Comparison of ENCODE assay signal across 18 cellular contexts in the genomic region with DNA sequence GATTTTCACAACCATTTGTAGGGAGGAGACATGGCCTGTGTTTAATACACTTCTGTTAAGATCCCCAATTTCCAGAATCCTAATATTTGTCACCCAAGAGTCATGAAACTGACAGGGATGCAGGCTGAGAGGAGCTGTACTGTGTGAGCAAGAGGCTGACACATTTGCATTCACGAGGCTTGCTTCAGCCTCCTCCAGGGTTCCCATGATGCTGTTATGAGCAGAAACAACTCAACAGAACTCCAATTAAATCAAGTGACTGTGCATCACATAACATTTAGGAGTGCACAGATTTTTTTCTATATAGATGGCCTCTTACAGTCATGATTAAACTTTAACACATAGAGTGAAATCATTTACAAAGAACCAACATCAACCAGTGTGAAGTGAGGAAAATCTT.
"Had no signal": no experiment of that assay in that cellular context is flagged by ENCODE, and none has a peak within 500 bp of the region (broad histone marks: within the 10 kb centered on the region; RNA-seq: fewer than 3 reads in every experiment).

No MANE protein-coding gene starts in this region.

- H3K4me3 ChIP-seq: body of pancreas, colonic mucosa, esophagus muscularis mucosa, left lung, neural progenitor cell, ovary, sigmoid colon had no signal

- FAIRE-seq: keratinocyte had no signal

- H3K4me2 ChIP-seq: neural progenitor cell had no signal

- ATAC-seq: activated CD8-positive, alpha-beta T cell treated with anti-CD3 and anti-CD28 coated beads, Interleukin-2, amount 10 ng/mL, durations not matched to agents 7 days and 5 days; body of pancreas; left lung; stimulated activated effector memory CD8-positive, alpha-beta T cell treated with anti-CD3 and anti-CD28 coated beads, Interleukin-12 subunit alpha, Interleukin-12 subunit beta, amount 100 ng/mL, for 72 hours had no signal

- H3K4me1 ChIP-seq: body of pancreas, colonic mucosa, esophagus muscularis mucosa, left lung, neural progenitor cell, sigmoid colon had no signal

- DNase-seq: activated CD4-positive, alpha-beta T cell treated with anti-CD3 and anti-CD28 coated beads for 4 hours; activated CD8-positive, alpha-beta memory T cell treated with anti-CD3 and anti-CD28 coated beads, Interleukin-2, amount 50 U/mL, for 4 hours; activated CD8-positive, alpha-beta T cell treated with anti-CD3 and anti-CD28 coated beads, Interleukin-2, amount 10 ng/mL, durations not matched to agents 7 days and 5 days; activated gamma-delta T cell; activated T-cell treated with anti-CD3 and anti-CD28 coated beads, Interleukin-2, amount 50 U/mL, for 48 hours; body of pancreas; central memory CD4-positive, alpha-beta T cell; colonic mucosa; hippocampal formation; left lung; naive B cell; ovary; sigmoid colon; stimulated activated CD4-positive, alpha-beta T cell treated with anti-CD3 and anti-CD28 coated beads, Interleukin-2, amount 100 ng/mL, for 24 hours had no signal

- H2AFZ ChIP-seq: neural progenitor cell had no signal

- H3K27me3 ChIP-seq: body of pancreas, colonic mucosa, left lung, neural progenitor cell, ovary, sigmoid colon had no signal

- H3K9me3 ChIP-seq: body of pancreas, colonic mucosa, esophagus muscularis mucosa, left lung, ovary, sigmoid colon had no signal

- H3K9ac ChIP-seq: neural progenitor cell had no signal

- H3K27ac ChIP-seq: body of pancreas, colonic mucosa, esophagus muscularis mucosa, left lung, neural progenitor cell, ovary, sigmoid colon had no signal

- H3K36me3 ChIP-seq: colonic mucosa, esophagus muscularis mucosa, left lung, neural progenitor cell, ovary, sigmoid colon had no signal
